ENCODE assay signal across 12 cellular contexts in the genomic region with DNA sequence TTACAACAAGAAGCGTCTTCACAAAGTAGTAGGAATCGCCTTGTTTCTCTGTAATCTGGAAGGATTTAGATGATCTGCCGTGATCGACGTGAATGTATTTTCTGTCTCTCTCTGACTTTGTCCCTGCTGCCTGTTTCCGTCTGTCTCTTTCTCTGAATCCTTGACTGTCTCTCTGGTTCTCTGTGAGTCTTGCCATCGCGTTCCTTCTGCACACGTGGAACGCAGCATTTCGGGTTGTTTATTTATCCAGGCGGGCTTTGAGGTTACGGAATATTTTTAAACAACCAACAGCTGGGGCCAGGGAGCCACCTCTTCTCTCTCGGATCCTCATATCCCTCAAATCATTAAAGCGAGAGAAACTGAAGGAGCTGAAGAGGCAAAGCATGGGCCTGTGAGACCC.
DNase-seq lines count a peak whose midpoint lies in the region; ATAC-seq and TF ChIP-seq lines count a peak whose summit lies in the region.
"Had no signal": no experiment of that assay in that cellular context is flagged by ENCODE, and none has a peak within 500 bp of the region (broad histone marks: within the 10 kb centered on the region; RNA-seq: fewer than 3 reads in every experiment).

No MANE protein-coding gene starts in this region.

- H3K79me2 ChIP-seq in fibroblast of lung (ENCODE audit: control insufficient read depth, insufficient read depth, low read length) (no peaks in the 10 kb centered on the region), trophoblast cell (ENCODE audit: control insufficient read depth, insufficient read depth, low read length, poor library complexity) (no peaks in the 10 kb centered on the region)

- no peak overlapping the region for H3K9ac ChIP-seq in fibroblast of lung (ENCODE audit: insufficient read depth, low read length)
- peak overlapping the region; percentile 35 for H3K9ac ChIP-seq in trophoblast cell (ENCODE audit: low read length)

- no peak overlapping the region for H3K18ac ChIP-seq in trophoblast cell (ENCODE audit: low read length)

- H2BK12ac ChIP-seq in trophoblast cell (ENCODE audit: low read length): no peak overlapping the region

- H3K23ac ChIP-seq in trophoblast cell (ENCODE audit: low read length): no peak overlapping the region

- H3K4me3 ChIP-seq in SJCRH30 (peak overlapping the region; percentile 18), fibroblast of lung (replicated peaks in 1 of 4; ENCODE audit: control extremely low read depth in 1 of 4, insufficient read depth in 1 of 4, low read depth in 3 of 4, low read length in 4 of 4) (peak overlapping the region in 1 of 4 experiments; percentile 15), trophoblast cell (ENCODE audit: low read depth, low read length) (no peak overlapping the region), lower lobe of right lung (no peak overlapping the region)
- H3K4me3 ChIP-seq: A549, heart right ventricle, sigmoid colon had no signal

- no peaks in the 10 kb centered on the region for H3K79me1 ChIP-seq in trophoblast cell (ENCODE audit: low read length)

- H3K4me2 ChIP-seq in fibroblast of lung (ENCODE audit: extremely low read depth, insufficient read depth, low read length) (peak overlapping the region; percentile 49), trophoblast cell (ENCODE audit: low read length) (no peak overlapping the region)
- H3K4me2 ChIP-seq: A549 had no signal

- H3K4me1 ChIP-seq in SJCRH30 (peaks cover 10% of the 10 kb centered on the region; the same call in 1 of the 2 replicates), fibroblast of lung (ENCODE audit: control insufficient read depth, extremely low read depth, insufficient read depth, low read length) (peaks cover 6% of the 10 kb centered on the region), trophoblast cell (ENCODE audit: control insufficient read depth in 1 of 2, insufficient read depth in 2 of 2, low read length in 2 of 2) (peaks cover 2% of the 10 kb centered on the region in 2 experiments), lower lobe of right lung (peaks cover 18% of the 10 kb centered on the region)
- H3K4me1 ChIP-seq: A549 had no signal

- no peak overlapping the region for H4K8ac ChIP-seq in trophoblast cell (ENCODE audit: low read depth, low read length)

- H3K4ac ChIP-seq in trophoblast cell (ENCODE audit: low read depth, low read length): no peak overlapping the region

- H3K27me3 ChIP-seq in SJCRH30 (no peaks in the 10 kb centered on the region), fibroblast of lung (ENCODE audit: control insufficient read depth, insufficient read depth, low read length) (no peaks in the 10 kb centered on the region), trophoblast cell (ENCODE audit: insufficient read depth, low read length) (no peaks in the 10 kb centered on the region), lower lobe of right lung (ENCODE audit: low read depth) (no peaks in the 10 kb centered on the region)
- H3K27me3 ChIP-seq: heart right ventricle, neutrophil, sigmoid colon had no signal

- H4K12ac ChIP-seq in trophoblast cell (ENCODE audit: low read depth, low read length): no peak overlapping the region

- H3K14ac ChIP-seq in trophoblast cell (ENCODE audit: low read length): no peak overlapping the region

- no CpG with 5 or more reads among the region's 15 CpGs for WGBS in trophoblast cell (ENCODE audit: extremely low coverage, insufficient coverage, insufficient read length)

- no peak overlapping the region for H2BK5ac ChIP-seq in trophoblast cell (ENCODE audit: low read depth, low read length, poor library complexity)

- intact Hi-C loops in lower lobe of right lung (cut with DNase I): no loop called here

- H3K9me3 ChIP-seq in SJCRH30 (replicated peaks) (no peaks in the 10 kb centered on the region), fibroblast of lung (ENCODE audit: control insufficient read depth, insufficient read depth, low read depth, low read length) (no peaks in the 10 kb centered on the region), trophoblast cell (ENCODE audit: insufficient read depth, low read depth, low read length) (no peaks in the 10 kb centered on the region), lower lobe of right lung (no peaks in the 10 kb centered on the region)
- H3K9me3 ChIP-seq: A549, heart right ventricle, neutrophil, sigmoid colon had no signal

- TF ChIP-seq CTCF in 22Rv1 (IDR thresholded peaks at IDR 0.05): no peak
- no peak for TF ChIP-seq CTCF in fibroblast of lung (conservative IDR thresholded peaks at IDR 0.05 in 1 of 2, IDR thresholded peaks at IDR 0.05 in 1 of 2; ENCODE audit: low read depth in 1 of 2, low read length in 2 of 2)
- no peak for TF ChIP-seq CTCF in lower lobe of right lung (IDR thresholded peaks at IDR 0.05)

- no peaks in the 10 kb centered on the region for H4K20me1 ChIP-seq in fibroblast of lung (ENCODE audit: control insufficient read depth, extremely low read depth, insufficient read depth, low read length)

- no peaks in the 10 kb centered on the region for H3K36me3 ChIP-seq in SJCRH30
- H3K36me3 ChIP-seq in fibroblast of lung (ENCODE audit: control insufficient read depth, insufficient read depth, low read length): no peaks in the 10 kb centered on the region
- no peaks in the 10 kb centered on the region for H3K36me3 ChIP-seq in trophoblast cell (ENCODE audit: control insufficient read depth in 1 of 2, insufficient read depth in 2 of 2, low read length in 2 of 2)
- no peaks in the 10 kb centered on the region for H3K36me3 ChIP-seq in lower lobe of right lung
- H3K36me3 ChIP-seq: neutrophil had no signal

- ATAC-seq in GM19397 (IDR thresholded peaks at IDR 0.05; ENCODE audit: unreplicated experiment) (no peak), HG03439 (IDR thresholded peaks at IDR 0.05; ENCODE audit: unreplicated experiment) (no peak), lower lobe of right lung (no peak)

- H3K27ac ChIP-seq in 22Rv1: peak overlapping the region; percentile 16; the same call in 1 of the 2 replicates
- H3K27ac ChIP-seq in SJCRH30: no peak overlapping the region; the same call in 1 of the 2 replicates
- H3K27ac ChIP-seq in fibroblast of lung (ENCODE audit: insufficient read depth, low read length): no peak overlapping the region
- no peak overlapping the region for H3K27ac ChIP-seq in trophoblast cell (ENCODE audit: low read depth, low read length)
- H3K27ac ChIP-seq in lower lobe of right lung: no peak overlapping the region
- H3K27ac ChIP-seq: A549, neutrophil had no signal

- H2AK5ac ChIP-seq in trophoblast cell (ENCODE audit: low read length): no peak overlapping the region

- no peak overlapping the region for H4K91ac ChIP-seq in trophoblast cell (ENCODE audit: low read depth, low read length)

- H2BK120ac ChIP-seq in trophoblast cell (ENCODE audit: insufficient read depth, low read length, poor library complexity): no peak overlapping the region

- H2AFZ ChIP-seq in fibroblast of lung (ENCODE audit: low read length): peak overlapping the region; percentile 29
- no peak overlapping the region for H2AFZ ChIP-seq in trophoblast cell (ENCODE audit: insufficient read depth, low read length, poor library complexity)

- peak; percentile 37 to 71 for DNase-seq in SJCRH30
- DNase-seq in fibroblast of lung (ENCODE audit: low read depth in 2 of 2): peak in 1 of 2 donors; percentile 74
- DNase-seq in trophoblast cell: no peak
- DNase-seq in lower lobe of right lung: no peak
- DNase-seq in DMS114 treated with DMSO at 0.1 percent for 48 hours (lab: John Stamatoyannopoulos, UW; ENCODE audit: unreplicated experiment): no peak
- DNase-seq: sigmoid colon had no signal

Comparison
In these comparisons a context has a peak if more than half of its experiments do, and no peak if none do; other contexts are left out.
1. DNase-seq: peak in SJCRH30 (2 of 2); none in trophoblast cell (0 of 2), lower lobe of right lung (single experiment) and DMS114 treated with DMSO at 0.1 percent for 48 hours (single experiment).